Comparison of ENCODE assay signal across 9 cellular contexts in genomic region chr4:148441624-148441985, GRCh38. TPM values are rescaled to one million over a fixed set of nuclear protein-coding genes. Genes with fewer than 3 reads are reported as not detected.
DNase-seq lines count a peak whose midpoint lies in the region; ATAC-seq and TF ChIP-seq lines count a peak whose summit lies in the region.
"Had no signal": no experiment of that assay in that cellular context is flagged by ENCODE, and none has a peak within 500 bp of the region (broad histone marks: within the 10 kb centered on the region; RNA-seq: fewer than 3 reads in every experiment).

No MANE protein-coding gene starts in this region.

- no peaks in the 10 kb centered on the region for H3K9me2 ChIP-seq in PC-9 (ENCODE audit: insufficient read depth)

- peak overlapping the region; percentile 72 for H3K9ac ChIP-seq in parathyroid adenoma

- no peaks in the 10 kb centered on the region for H3F3A ChIP-seq in PC-9 (ENCODE audit: insufficient read depth, low read depth)

- no peak overlapping the region for H3K27ac ChIP-seq in PC-9
- peak overlapping the region; percentile 90 to 95 (median 92) for H3K27ac ChIP-seq in esophagus squamous epithelium
- H3K27ac ChIP-seq in parathyroid adenoma, result peak overlapping the region; percentile 97
- H3K27ac ChIP-seq: epithelial cell of prostate had no signal

- H3K4me3 ChIP-seq in Caco-2 (ENCODE audit: low read depth, low read length), result peak overlapping the region; percentile 51
- H3K4me3 ChIP-seq in PC-9, result peak overlapping the region; percentile 74
- peak overlapping the region; percentile 82 to 92 (median 90) for H3K4me3 ChIP-seq in esophagus squamous epithelium
- peak overlapping the region; percentile 76 for H3K4me3 ChIP-seq in parathyroid adenoma (ENCODE audit: low read depth, low read length)

- WGBS in esophagus squamous epithelium, 2 donors, result 0 to 1% methylated on average over 12 of the region's 12 CpGs

- peak overlapping the region; percentile 84 for H3K4me3 Mint-ChIP-seq in Caco-2 (ENCODE audit: unreplicated experiment)

- no peaks in the 10 kb centered on the region for H4K20me1 ChIP-seq in PC-9 (ENCODE audit: insufficient read depth)

- POLR2A ChIA-PET in Caco-2 (lab: Charles Lee), result no interaction called here
- POLR2A ChIA-PET in PC-9 (lab: Charles Lee; ENCODE audit: unreplicated experiment), result no interaction called here

- peaks cover 9% of the 10 kb centered on the region for H3K4me1 ChIP-seq in Caco-2
- peaks cover 13% of the 10 kb centered on the region; the same call in 1 of the 2 replicates for H3K4me1 ChIP-seq in PC-9 (replicated peaks; ENCODE audit: insufficient read depth)
- H3K4me1 ChIP-seq in esophagus squamous epithelium, result peaks cover 0 to 58% (median 6%) of the 10 kb centered on the region in 3 donors
- no peaks in the 10 kb centered on the region for H3K4me1 ChIP-seq in parathyroid adenoma

- H3K9me3 Mint-ChIP-seq in Caco-2 (ENCODE audit: unreplicated experiment), result no peaks in the 10 kb centered on the region

- BruUV-seq in Caco-2 (replicated peaks; lab: Mats Ljungman, UMichigan), result no TSS peak
- BruUV-seq in PC-9 (replicated peaks; lab: Mats Ljungman, UMichigan), result no TSS peak

- no peak overlapping the region for H3K27ac Mint-ChIP-seq in Caco-2 (ENCODE audit: unreplicated experiment)

- intact Hi-C loops in Caco-2 (cut with micrococcal nuclease; ENCODE audit: unreplicated experiment), result loop anchor here (5.0 to 10.0 kb wide), 3 partner anchors 353 to 823 kb away; no protein-coding TSS in a partner anchor
- intact Hi-C loops in PC-9 (cut with micrococcal nuclease; ENCODE audit: unreplicated experiment), result loop anchor here (5.0 to 10.0 kb wide), 2 partner anchors 593 to 821 kb away; no protein-coding TSS in a partner anchor
- intact Hi-C loops in esophagus squamous epithelium (cut with DNase I), result no loop called here

- H3K27me3 ChIP-seq in Caco-2 (replicated peaks; ENCODE audit: control insufficient read depth, insufficient read depth, low read length), result no peaks in the 10 kb centered on the region; the same call in 1 of the 2 replicates
- H3K27me3 ChIP-seq in PC-9 (ENCODE audit: insufficient read depth, low read depth), result peaks cover 20% of the 10 kb centered on the region
- peaks cover 0 to 24% (median 0%) of the 10 kb centered on the region in 4 donors for H3K27me3 ChIP-seq in esophagus squamous epithelium
- H3K27me3 ChIP-seq in parathyroid adenoma (ENCODE audit: control insufficient read depth, insufficient read depth, low read length), result no peaks in the 10 kb centered on the region

- H3K27me3 Mint-ChIP-seq in Caco-2 (ENCODE audit: insufficient read depth, unreplicated experiment), result peaks cover 26% of the 10 kb centered on the region

- H3K9me3 ChIP-seq in Caco-2, result no peaks in the 10 kb centered on the region
- H3K9me3 ChIP-seq in PC-9 (ENCODE audit: insufficient read depth, low read depth), result no peaks in the 10 kb centered on the region
- H3K9me3 ChIP-seq in esophagus squamous epithelium, result no peaks in the 10 kb centered on the region
- H3K9me3 ChIP-seq in parathyroid adenoma (ENCODE audit: control insufficient read depth, low read length), result no peaks in the 10 kb centered on the region

- H3K36me3 Mint-ChIP-seq in Caco-2 (ENCODE audit: insufficient read depth, unreplicated experiment), result peaks cover 6% of the 10 kb centered on the region

- H2AFZ ChIP-seq in PC-9 (peak overlapping the region; percentile 77), parathyroid adenoma (peak overlapping the region; percentile 87)

- peaks cover 8% of the 10 kb centered on the region for H3K4me1 Mint-ChIP-seq in Caco-2 (ENCODE audit: low read depth, unreplicated experiment)

- H3K79me2 ChIP-seq in PC-9 (ENCODE audit: low read depth), result no peaks in the 10 kb centered on the region
- H3K79me2 ChIP-seq in parathyroid adenoma, result peaks cover 10% of the 10 kb centered on the region

- no peak for TF ChIP-seq CTCF in Caco-2 (IDR thresholded peaks at IDR 0.05; ENCODE audit: insufficient read depth in 1 of 2, low read depth in 1 of 2, low read length in 1 of 2, severe bottlenecking in 1 of 2, unreplicated experiment in 1 of 2)
- no peak for TF ChIP-seq CTCF in PC-9 (conservative IDR thresholded peaks at IDR 0.05)
- TF ChIP-seq CTCF in esophagus squamous epithelium (IDR thresholded peaks at IDR 0.05), result no peak
- no peak for TF ChIP-seq CTCF in parathyroid adenoma (IDR thresholded peaks at IDR 0.05)

- ATAC-seq in HG03520 (IDR thresholded peaks at IDR 0.05; ENCODE audit: unreplicated experiment), result no peak

- peak overlapping the region; percentile 98 for H3K4me2 ChIP-seq in PC-9
- peak overlapping the region; percentile 64 for H3K4me2 ChIP-seq in parathyroid adenoma (ENCODE audit: low read length)

- H3K36me3 ChIP-seq in Caco-2 (ENCODE audit: control insufficient read depth, insufficient read depth, low read length) (no peaks in the 10 kb centered on the region), PC-9 (ENCODE audit: low read depth) (no peaks in the 10 kb centered on the region), esophagus squamous epithelium (no peaks in the 10 kb centered on the region), parathyroid adenoma (ENCODE audit: control insufficient read depth, insufficient read depth, low read length) (no peaks in the 10 kb centered on the region)

- DNase-seq in Caco-2 (no peak), PC-9 (no peak), esophagus squamous epithelium (lab: John Stamatoyannopoulos, UW) (no peak), MV-4-11 (lab: John Stamatoyannopoulos, UW) (no peak), A172 (ENCODE audit: low spot score) (no peak), NCI-H1930 (lab: John Stamatoyannopoulos, UW) (no peak)

- no peak for TF ChIP-seq POLR2A in esophagus squamous epithelium (IDR thresholded peaks at IDR 0.05)

- CTCF ChIA-PET in Caco-2 (lab: Charles Lee) (no interaction called here), PC-9 (lab: Charles Lee) (no interaction called here)

RNA-seq across cellular contexts. Expression of gene NR3C2, which starts 0.6 kb away (rescaled TPM):
- 0.12 and 0.16 TPM in 2 replicates for total RNA-seq in Caco-2 (2022)
- total RNA-seq in PC-9 (2021), result 0.93 and 0.96 TPM in 2 replicates
- total RNA-seq in esophagus squamous epithelium, result 1 to 10 TPM; 1.2 to 5.3 (median 2.3) TPM
- total RNA-seq in A172 (2014; rRNA removed; shearing (Covaris generic)), result 1.3 and 3.3 TPM in 2 replicates
